Comparison of ENCODE assay signal across 1 cellular context in genomic region chr7:16816820-16817219, GRCh38.
TF ChIP-seq lines count a peak whose summit lies in the region.

No MANE protein-coding gene starts in this region.

TF ChIP-seq in SK-N-SH treated with all-trans-retinoic acid at 6 μM for 48 hours, 23 proteins besides CTCF, POLR2A, EP300 and RAD21 (continued from another document):
- no peak for TF ChIP-seq CREB5 (CRISPR knock-in tag; IDR thresholded peaks at IDR 0.05; ENCODE audit: low read depth)
- no peak for TF ChIP-seq ZNF70 (CRISPR knock-in tag; IDR thresholded peaks at IDR 0.05)
- TF ChIP-seq GLIS3 (CRISPR knock-in tag; IDR thresholded peaks at IDR 0.05): no peak
- TF ChIP-seq ZNF565 (CRISPR knock-in tag; conservative IDR thresholded peaks at IDR 0.05; ENCODE audit: low read depth): no peak
- no peak for TF ChIP-seq POU6F1 (CRISPR knock-in tag; IDR thresholded peaks at IDR 0.05; ENCODE audit: borderline replicate concordance, low read depth)
- no peak for TF ChIP-seq ZFP30 (CRISPR knock-in tag; IDR thresholded peaks at IDR 0.05)
- TF ChIP-seq TSHZ2 (CRISPR knock-in tag; IDR thresholded peaks at IDR 0.05): no peak
- no peak for TF ChIP-seq RARB (CRISPR knock-in tag; IDR thresholded peaks at IDR 0.05)
- no peak for TF ChIP-seq BACH2 (CRISPR knock-in tag; IDR thresholded peaks at IDR 0.05; ENCODE audit: borderline replicate concordance)
- TF ChIP-seq ISL1 (CRISPR knock-in tag; IDR thresholded peaks at IDR 0.05): no peak
